7 cellular contexts compared by ENCODE assay signal in genomic region chr7:25851332-25852248, GRCh38.
A peak's percentile ranks its signal among the peaks of the same experiment; 100 is the strongest.
DNase-seq lines count a peak whose midpoint lies in the region; ATAC-seq and TF ChIP-seq lines count a peak whose summit lies in the region.

No MANE protein-coding gene starts in this region.

- TF ChIP-seq CTCF in GM12865 (IDR thresholded peaks at IDR 0.05; ENCODE audit: insufficient read depth, low read depth, low read length, missing control alignments) = peak; percentile 85
- TF ChIP-seq CTCF in lower leg skin (IDR thresholded peaks at IDR 0.05) = peak in 1 of 3 donors; percentile 61

- ATAC-seq in HG02938 (IDR thresholded peaks at IDR 0.05; ENCODE audit: unreplicated experiment) = peak; percentile 44

- TF ChIP-seq POLR2A in lower leg skin (IDR thresholded peaks at IDR 0.05) = no peak

- no peak overlapping the region for H3K4me3 ChIP-seq in GM12865 (ENCODE audit: low read depth, low read length)
- H3K4me3 ChIP-seq in lower leg skin (ENCODE audit: low read depth, poor library complexity, severe bottlenecking) = no peak overlapping the region

- 37 to 38% methylated on average over 34 of the region's 34 CpGs for WGBS in lower leg skin, 2 donors

- intact Hi-C loops in lower leg skin (cut with DNase I; ENCODE audit: low total_unique reads) = loop anchor here (2.0 to 5.0 kb wide), 2 partner anchors 461 to 594 kb away; no protein-coding TSS in a partner anchor

- DNase-seq in GM12865 (ENCODE audit: low read depth) (peak; percentile 76), NCI-H345 (lab: John Stamatoyannopoulos, UW) (peak; percentile 90), ecto neural progenitor cell (ENCODE audit: low spot score) (peak; percentile 91), lower leg skin (ENCODE audit: low spot score in 2 of 2) (peak; percentile 86 to 96)
- peak; percentile 19 to 55 for DNase-seq in activated CD4-positive, alpha-beta T cell treated with anti-CD3 and anti-CD28 coated beads for 4 hours
- peak; percentile 59 to 64 for DNase-seq in stimulated activated CD4-positive, alpha-beta T cell treated with anti-CD3 and anti-CD28 coated beads, Interleukin-4, amount 100 ng/mL, for 48 hours (ENCODE audit: low read depth in 2 of 2)

Comparison
In these comparisons a context has a peak if more than half of its experiments do, and no peak if none do; other contexts are left out.
1. DNase-seq: peak in every context shown above with its lines; median percentile 91 in ecto neural progenitor cell; 91 in lower leg skin; 90 in NCI-H345; 76 in GM12865; 62 in stimulated activated CD4-positive, alpha-beta T cell treated with anti-CD3 and anti-CD28 coated beads, Interleukin-4, amount 100 ng/mL, for 48 hours; 37 in activated CD4-positive, alpha-beta T cell treated with anti-CD3 and anti-CD28 coated beads for 4 hours.